Comparison of ENCODE assay signal across 12 cellular contexts in genomic region chr2:47309472-47309951, GRCh38. TPM values are rescaled to one million over a fixed set of nuclear protein-coding genes. Genes with fewer than 3 reads are reported as not detected.
A peak's percentile ranks its signal among the peaks of the same experiment; 100 is the strongest.
DNase-seq lines count a peak whose midpoint lies in the region; ATAC-seq and TF ChIP-seq lines count a peak whose summit lies in the region.
"Had no signal": no experiment of that assay in that cellular context is flagged by ENCODE, and none has a peak within 500 bp of the region (broad histone marks: within the 10 kb centered on the region; RNA-seq: fewer than 3 reads in every experiment).

No MANE protein-coding gene starts in this region.

- H2AFZ ChIP-seq in KMS-11 (ENCODE audit: low read depth), result peak overlapping the region; percentile 10; the same call in 1 of the 2 replicates

- peak overlapping the region; percentile 82 for H3K27ac Mint-ChIP-seq in stimulated activated memory B cell treated with anti-CD40 and anti-IgM and Interleukin-4, amounts not matched to agents 10 μg/mL and 1 μg/mL and 100 μg/mL, for 72 hours
- H3K27ac Mint-ChIP-seq: activated CD4-positive, alpha-beta memory T cell treated with anti-CD3 and anti-CD28 coated beads for 36 hours had no signal

- H3K4me3 ChIP-seq in KMS-11 (IDR thresholded peaks at IDR 0.05; ENCODE audit: insufficient read depth, low read depth, low read length) (no peak overlapping the region), right atrium auricular region (no peak overlapping the region)
- H3K4me3 ChIP-seq: SJSA1 had no signal

- no peaks in the 10 kb centered on the region for H3K79me2 ChIP-seq in KMS-11 (ENCODE audit: insufficient read depth, low read depth)

- no peaks in the 10 kb centered on the region for H3K9me3 ChIP-seq in right atrium auricular region
- H3K9me3 ChIP-seq: SJSA1 had no signal

- peak overlapping the region; percentile 95 for H3K27ac ChIP-seq in KMS-11
- peak overlapping the region; percentile 52 to 68 for H3K27ac ChIP-seq in right atrium auricular region
- H3K27ac ChIP-seq: SJSA1 had no signal

- H3K4me1 Mint-ChIP-seq in stimulated activated memory B cell treated with anti-CD40 and anti-IgM and Interleukin-4, amounts not matched to agents 10 μg/mL and 1 μg/mL and 100 μg/mL, for 72 hours, result peaks cover 48% of the 10 kb centered on the region

- H3K4me2 ChIP-seq in KMS-11, result peak overlapping the region; percentile 72

- H3K9me3 Mint-ChIP-seq in stimulated activated memory B cell treated with anti-CD40 and anti-IgM and Interleukin-4, amounts not matched to agents 10 μg/mL and 1 μg/mL and 100 μg/mL, for 72 hours, result no peaks in the 10 kb centered on the region
- H3K9me3 Mint-ChIP-seq: activated CD4-positive, alpha-beta memory T cell treated with anti-CD3 and anti-CD28 coated beads for 36 hours had no signal

- peak overlapping the region; percentile 53 for H3K4me3 Mint-ChIP-seq in stimulated activated memory B cell treated with anti-CD40 and anti-IgM and Interleukin-4, amounts not matched to agents 10 μg/mL and 1 μg/mL and 100 μg/mL, for 72 hours
- H3K4me3 Mint-ChIP-seq: activated CD4-positive, alpha-beta memory T cell treated with anti-CD3 and anti-CD28 coated beads for 36 hours had no signal

- H4K20me1 ChIP-seq in KMS-11 (ENCODE audit: insufficient read depth), result no peaks in the 10 kb centered on the region

- H3K36me3 ChIP-seq in KMS-11 (ENCODE audit: insufficient read depth), result no peaks in the 10 kb centered on the region
- no peaks in the 10 kb centered on the region for H3K36me3 ChIP-seq in right atrium auricular region
- H3K36me3 ChIP-seq: SJSA1 had no signal

- peak overlapping the region; percentile 67 for H3K9ac ChIP-seq in KMS-11

- peak; percentile 7 for ATAC-seq in GM21515 (IDR thresholded peaks at IDR 0.05; ENCODE audit: unreplicated experiment)
- no peak for ATAC-seq in stimulated activated memory B cell treated with anti-CD40 and anti-IgM and Interleukin-4, amounts not matched to agents 10 μg/mL and 1 μg/mL and 100 μg/mL, for 72 hours
- no peak for ATAC-seq in GM18519 (IDR thresholded peaks at IDR 0.05; ENCODE audit: low FRiP score, unreplicated experiment)

- no peaks in the 10 kb centered on the region for H3K27me3 Mint-ChIP-seq in stimulated activated memory B cell treated with anti-CD40 and anti-IgM and Interleukin-4, amounts not matched to agents 10 μg/mL and 1 μg/mL and 100 μg/mL, for 72 hours

- TF ChIP-seq CTCF in KMS-11 (conservative IDR thresholded peaks at IDR 0.05; ENCODE audit: low read depth, low read length) (no peak), right atrium auricular region (IDR thresholded peaks at IDR 0.05) (no peak)

- H3K4me1 ChIP-seq in KMS-11 (ENCODE audit: low read depth, poor library complexity, severe bottlenecking) (peaks cover 98% of the 10 kb centered on the region), right atrium auricular region (peaks cover 0 to 31% of the 10 kb centered on the region in 2 donors)

- no peaks in the 10 kb centered on the region for H3K36me3 Mint-ChIP-seq in stimulated activated memory B cell treated with anti-CD40 and anti-IgM and Interleukin-4, amounts not matched to agents 10 μg/mL and 1 μg/mL and 100 μg/mL, for 72 hours
- H3K36me3 Mint-ChIP-seq: activated CD4-positive, alpha-beta memory T cell treated with anti-CD3 and anti-CD28 coated beads for 36 hours had no signal

- DNase-seq in right atrium auricular region (ENCODE audit: low spot score) (no peak), NCI-H446 treated with DMSO at 0.1 percent for 48 hours (lab: John Stamatoyannopoulos, UW) (no peak), RKO (ENCODE audit: low spot score) (no peak)
- DNase-seq in activated CD4-positive, CD25-positive, alpha-beta regulatory T cell treated with anti-CD3 and anti-CD28 coated beads, Interleukin-2, amount 50 U/mL, for 72 hours, result no peak
- DNase-seq: activated CD4-positive, alpha-beta memory T cell treated with anti-CD3 and anti-CD28 coated beads for 36 hours; amniotic stem cell; NCI-H2081 treated with DMSO at 0.1 percent for 48 hours had no signal

- no peaks in the 10 kb centered on the region for H3K27me3 ChIP-seq in KMS-11 (ENCODE audit: insufficient read depth, low read depth)
- H3K27me3 ChIP-seq in right atrium auricular region, result no peaks in the 10 kb centered on the region
- H3K27me3 ChIP-seq: SJSA1 had no signal

RNA-seq across cellular contexts. Expression of gene EPCAM, which starts 59.6 kb away (rescaled TPM):
- total RNA-seq in right atrium auricular region, result under 1 TPM in 1 of 2 donors, not detected in 1; 0.47 TPM
